20 cellular contexts compared by ENCODE assay signal in the genomic region with DNA sequence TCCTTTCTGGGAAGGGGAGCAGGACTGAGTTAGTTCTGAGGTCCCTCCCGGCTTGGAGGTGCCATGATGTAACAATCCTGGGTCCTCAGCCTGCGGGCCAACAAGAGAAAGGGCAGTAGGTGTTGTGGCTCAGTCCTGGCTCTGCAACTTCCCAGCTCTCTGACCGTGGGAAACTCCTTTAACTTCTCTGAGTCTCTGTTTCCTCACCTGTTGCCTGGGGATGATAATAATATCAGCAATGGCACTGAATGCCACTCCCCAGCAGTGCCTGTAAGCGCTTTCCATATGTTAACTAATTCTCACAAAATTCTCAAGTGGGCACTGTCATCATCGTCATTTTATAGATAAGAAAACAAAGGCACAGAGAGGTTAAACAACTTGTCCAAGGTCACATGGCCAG. TPM values are rescaled to one million over a fixed set of nuclear protein-coding genes. Genes with fewer than 3 reads are reported as not detected.
"Had no signal": no experiment of that assay in that cellular context is flagged by ENCODE, and none has a peak within 500 bp of the region (broad histone marks: within the 10 kb centered on the region; RNA-seq: fewer than 3 reads in every experiment).

No MANE protein-coding gene starts in this region.

- H3K27ac ChIP-seq: lower lobe of right lung, prostate gland, right lobe of liver, VCaP had no signal

- H3K36me3 ChIP-seq: lower lobe of right lung, prostate gland, right lobe of liver, transverse colon had no signal

- H3K9me3 Mint-ChIP-seq: activated naive CD4-positive, alpha-beta T cell treated with anti-CD3 and anti-CD28 coated beads, Interleukin-2, amount 10 ng/mL, durations not matched to agents 7 days and 5 days; activated T-helper 17 cell treated with anti-CD3 and anti-CD28 coated beads, Interleukin-2, amount 50 U/mL, for 72 hours; natural killer cell; T-cell had no signal

- DNase-seq: activated CD4-positive, alpha-beta T cell treated with anti-CD3 and anti-CD28 coated beads for 36 hours; activated CD8-positive, alpha-beta T cell treated with anti-CD3 and anti-CD28 coated beads, Interleukin-2, amount 10 ng/mL, durations not matched to agents 7 days and 5 days; activated naive CD4-positive, alpha-beta T cell treated with anti-CD3 and anti-CD28 coated beads, Interleukin-2, amount 10 ng/mL, durations not matched to agents 7 days and 5 days; central memory CD4-positive, alpha-beta T cell; cortex of kidney; effector CD8-positive, alpha-beta T cell; erythroblast; hypothalamus; lower lobe of right lung; natural killer cell; nucleus accumbens; right lobe of liver; stimulated activated naive CD4-positive, alpha-beta T cell had no signal

- H3K4me3 Mint-ChIP-seq: activated CD4-positive, alpha-beta T cell treated with anti-CD3 and anti-CD28 coated beads for 36 hours; activated CD8-positive, alpha-beta T cell treated with anti-CD3 and anti-CD28 coated beads, Interleukin-2, amount 10 ng/mL, durations not matched to agents 7 days and 5 days; activated naive CD4-positive, alpha-beta T cell treated with anti-CD3 and anti-CD28 coated beads, Interleukin-2, amount 10 ng/mL, durations not matched to agents 7 days and 5 days; activated T-helper 17 cell treated with anti-CD3 and anti-CD28 coated beads, Interleukin-2, amount 50 U/mL, for 72 hours; natural killer cell; T-cell had no signal

- ATAC-seq: activated CD4-positive, alpha-beta T cell treated with anti-CD3 and anti-CD28 coated beads for 36 hours; activated CD8-positive, alpha-beta T cell treated with anti-CD3 and anti-CD28 coated beads, Interleukin-2, amount 10 ng/mL, durations not matched to agents 7 days and 5 days; activated T-helper 17 cell treated with anti-CD3 and anti-CD28 coated beads, Interleukin-2, amount 50 U/mL, for 72 hours; natural killer cell; T-cell had no signal

- H3K27ac Mint-ChIP-seq: activated CD4-positive, alpha-beta T cell treated with anti-CD3 and anti-CD28 coated beads for 36 hours; activated CD8-positive, alpha-beta T cell treated with anti-CD3 and anti-CD28 coated beads, Interleukin-2, amount 10 ng/mL, durations not matched to agents 7 days and 5 days; activated naive CD4-positive, alpha-beta T cell treated with anti-CD3 and anti-CD28 coated beads, Interleukin-2, amount 10 ng/mL, durations not matched to agents 7 days and 5 days; activated T-helper 17 cell treated with anti-CD3 and anti-CD28 coated beads, Interleukin-2, amount 50 U/mL, for 72 hours; natural killer cell; T-cell had no signal

- H3K9me3 ChIP-seq: lower lobe of right lung, prostate gland, right lobe of liver, transverse colon had no signal

- H3K36me3 Mint-ChIP-seq: activated naive CD4-positive, alpha-beta T cell treated with anti-CD3 and anti-CD28 coated beads, Interleukin-2, amount 10 ng/mL, durations not matched to agents 7 days and 5 days; natural killer cell; T-cell had no signal

- H3K4me3 ChIP-seq: lower lobe of right lung, prostate gland, right lobe of liver, transverse colon had no signal

- H3K4me1 ChIP-seq: lower lobe of right lung, prostate gland, right lobe of liver had no signal

- H3K27me3 ChIP-seq: right lobe of liver, transverse colon had no signal

- H3K4me1 Mint-ChIP-seq: activated CD4-positive, alpha-beta T cell treated with anti-CD3 and anti-CD28 coated beads for 36 hours; activated naive CD4-positive, alpha-beta T cell treated with anti-CD3 and anti-CD28 coated beads, Interleukin-2, amount 10 ng/mL, durations not matched to agents 7 days and 5 days; activated T-helper 17 cell treated with anti-CD3 and anti-CD28 coated beads, Interleukin-2, amount 50 U/mL, for 72 hours; natural killer cell; T-cell had no signal

RNA-seq across cellular contexts. Expression of a gene that starts 2.3 kb away (rescaled TPM):
- total RNA-seq: activated CD4-positive, alpha-beta T cell treated with anti-CD3 and anti-CD28 coated beads for 36 hours; activated CD8-positive, alpha-beta T cell treated with anti-CD3 and anti-CD28 coated beads, Interleukin-2, amount 10 ng/mL, durations not matched to agents 7 days and 5 days; activated T-helper 17 cell treated with anti-CD3 and anti-CD28 coated beads, Interleukin-2, amount 50 U/mL, for 72 hours; glomerular endothelial cell; lower lobe of right lung; mononuclear cell; natural killer cell; right lobe of liver; T-cell; transverse colon had no signal

RNA-seq across cellular contexts. Expression of a gene that starts 46.3 kb away (rescaled TPM):
- total RNA-seq: activated CD4-positive, alpha-beta T cell treated with anti-CD3 and anti-CD28 coated beads for 36 hours; activated CD8-positive, alpha-beta T cell treated with anti-CD3 and anti-CD28 coated beads, Interleukin-2, amount 10 ng/mL, durations not matched to agents 7 days and 5 days; activated T-helper 17 cell treated with anti-CD3 and anti-CD28 coated beads, Interleukin-2, amount 50 U/mL, for 72 hours; lower lobe of right lung; mononuclear cell; natural killer cell; T-cell had no signal

RNA-seq across cellular contexts. Expression of a gene that starts 56.8 kb away (rescaled TPM):
- total RNA-seq: glomerular endothelial cell, prostate gland, transverse colon had no signal
